Comparison of ENCODE assay signal across 9 cellular contexts in genomic region chr2:74845217-74845751, GRCh38. TPM values are rescaled to one million over a fixed set of nuclear protein-coding genes. Genes with fewer than 3 reads are reported as not detected.
DNase-seq lines count a peak whose midpoint lies in the region; ATAC-seq and FAIRE-seq lines count a peak whose summit lies in the region.
"Had no signal": no experiment of that assay in that cellular context is flagged by ENCODE, and none has a peak within 500 bp of the region (broad histone marks: within the 10 kb centered on the region; RNA-seq: fewer than 3 reads in every experiment).

No MANE protein-coding gene starts in this region.

- peak overlapping the region; percentile 80 to 91 for H3K27ac ChIP-seq in esophagus (ENCODE audit: low read depth in 2 of 2, low read length in 1 of 2)

- no peak for FAIRE-seq in frontal cortex (lab: Jason Lieb, UNC)

- DNase-seq in COR-L47 (lab: John Stamatoyannopoulos, UW) (peak; percentile 63), NCI-H1092 treated with DMSO at 0.1 percent for 48 hours (lab: John Stamatoyannopoulos, UW) (peak; percentile 61), cerebellar cortex (ENCODE audit: low spot score) (no peak), frontal cortex (ENCODE audit: low spot score in 2 of 2) (no peak)
- peak; percentile 15 for DNase-seq in activated CD4-positive, alpha-beta T cell treated with anti-CD3 and anti-CD28 coated beads for 1 hour
- no peak for DNase-seq in naive thymus-derived CD8-positive, alpha-beta T cell

- H3K36me3 ChIP-seq in esophagus (ENCODE audit: control insufficient read depth in 2 of 2, insufficient read depth in 2 of 2, low read length in 1 of 2): no peaks in the 10 kb centered on the region

- H3K9me3 Mint-ChIP-seq in naive thymus-derived CD8-positive, alpha-beta T cell: no peaks in the 10 kb centered on the region
- H3K9me3 Mint-ChIP-seq: neural crest cell had no signal

- H3K4me3 Mint-ChIP-seq in naive thymus-derived CD8-positive, alpha-beta T cell: peak overlapping the region; percentile 31 to 75 (median 66)
- H3K4me3 Mint-ChIP-seq: neural crest cell had no signal

- H3K27me3 ChIP-seq in esophagus (ENCODE audit: control insufficient read depth in 1 of 2, insufficient read depth in 2 of 2, low read length in 2 of 2): no peaks in the 10 kb centered on the region

- no peak for ATAC-seq in naive thymus-derived CD8-positive, alpha-beta T cell
- no peak for ATAC-seq in HG03378 (IDR thresholded peaks at IDR 0.05; ENCODE audit: unreplicated experiment)

- peaks cover 5 to 25% of the 10 kb centered on the region in 2 donors for H3K4me1 ChIP-seq in esophagus (ENCODE audit: control insufficient read depth in 2 of 2, insufficient read depth in 2 of 2, low read length in 1 of 2)

- H3K27ac Mint-ChIP-seq in naive thymus-derived CD8-positive, alpha-beta T cell: peak overlapping the region in 8 of 10 donors; percentile 59 to 97 (median 75)

- H3K36me3 Mint-ChIP-seq in naive thymus-derived CD8-positive, alpha-beta T cell: no peaks in the 10 kb centered on the region

- H3K27me3 Mint-ChIP-seq in naive thymus-derived CD8-positive, alpha-beta T cell: no peaks in the 10 kb centered on the region

- H3K4me1 Mint-ChIP-seq in naive thymus-derived CD8-positive, alpha-beta T cell: peaks cover 50 to 96% (median 88%) of the 10 kb centered on the region in 4 donors

- 20 to 22% methylated on average over 8 of the region's 8 CpGs for WGBS in esophagus, 2 donors

- no peaks in the 10 kb centered on the region for H3K9me3 ChIP-seq in esophagus (ENCODE audit: control insufficient read depth in 2 of 2, insufficient read depth in 1 of 2, low read depth in 1 of 2, low read length in 1 of 2)

- no peak overlapping the region for H3K4me3 ChIP-seq in esophagus (ENCODE audit: low read depth in 1 of 2, low read length in 2 of 2)

- POLR2A ChIA-PET in naive thymus-derived CD8-positive, alpha-beta T cell (lab: Charles Lee): interaction anchor here (1.2 kb wide), 1 partner anchor 10 kb away, joined by 4 read pairs; no protein-coding TSS in a partner anchor

RNA-seq across cellular contexts. Expression of gene HK2, which starts 11.4 kb away (rescaled TPM):
- polyA plus RNA-seq in esophagus: 10 to 100 TPM; 11.8 to 18.0 TPM
- total RNA-seq in naive thymus-derived CD8-positive, alpha-beta T cell: 1 to 10 TPM; 7.2 to 7.3 TPM
- 1 to 10 TPM; 1.2 to 5.7 (median 1.7) TPM for polyA plus RNA-seq in naive thymus-derived CD8-positive, alpha-beta T cell
- total RNA-seq in frontal cortex: 3.7 TPM

Comparison
In these comparisons a context has a peak if more than half of its experiments do, and no peak if none do; other contexts are left out.
1. DNase-seq: peak in COR-L47 (single experiment), NCI-H1092 treated with DMSO at 0.1 percent for 48 hours (single experiment) and activated CD4-positive, alpha-beta T cell treated with anti-CD3 and anti-CD28 coated beads for 1 hour (single experiment); none in naive thymus-derived CD8-positive, alpha-beta T cell (0 of 10), cerebellar cortex (single experiment) and frontal cortex (0 of 2).